ENCODE assay signal across 13 cellular contexts in genomic region chr13:23289917-23290357, GRCh38.
A peak's percentile ranks its signal among the peaks of the same experiment; 100 is the strongest.
DNase-seq lines count a peak whose midpoint lies in the region; ATAC-seq, FAIRE-seq and TF ChIP-seq lines count a peak whose summit lies in the region.
"Had no signal": no experiment of that assay in that cellular context is flagged by ENCODE, and none has a peak within 500 bp of the region (broad histone marks: within the 10 kb centered on the region; RNA-seq: fewer than 3 reads in every experiment).

No MANE protein-coding gene starts in this region.

- dilution Hi-C loops in keratinocyte (cut with MboI; ENCODE audit: extremely low pct_ligation_motif_present, low sequenced_read_pairs), result no loop called here

- H3K9me3 ChIP-seq in keratinocyte (ENCODE audit: control insufficient read depth, low read depth, low read length), result no peaks in the 10 kb centered on the region
- no peaks in the 10 kb centered on the region for H3K9me3 ChIP-seq in ascending aorta

- no peaks in the 10 kb centered on the region for H3K27me3 ChIP-seq in keratinocyte (ENCODE audit: control insufficient read depth, extremely low read depth, insufficient read depth, low read length)
- no peaks in the 10 kb centered on the region for H3K27me3 ChIP-seq in ascending aorta

- ATAC-seq in GM18511 (IDR thresholded peaks at IDR 0.05; ENCODE audit: unreplicated experiment) (no peak), GM19035 (IDR thresholded peaks at IDR 0.05; ENCODE audit: unreplicated experiment) (no peak)
- ATAC-seq: activated CD4-positive, CD25-positive, alpha-beta regulatory T cell treated with anti-CD3 and anti-CD28 coated beads, Interleukin-2, amount 50 U/mL, for 24 hours had no signal

- TF ChIP-seq CTCF in AG10803 (conservative IDR thresholded peaks at IDR 0.05; ENCODE audit: low read length) (no peak), keratinocyte (optimal IDR thresholded peaks at IDR 0.05 in 1 of 3, IDR thresholded peaks at IDR 0.05 in 1 of 3, conservative IDR thresholded peaks at IDR 0.05 in 1 of 3; ENCODE audit: extremely low read depth in 1 of 3, insufficient read depth in 2 of 3, low read length in 3 of 3) (no peak), ascending aorta (IDR thresholded peaks at IDR 0.05) (no peak)

- H3K79me2 ChIP-seq in keratinocyte (ENCODE audit: control insufficient read depth, insufficient read depth, low read length), result no peaks in the 10 kb centered on the region
- H3K79me2 ChIP-seq: parathyroid adenoma had no signal

- H3K27ac ChIP-seq in keratinocyte (ENCODE audit: control insufficient read depth, insufficient read depth, low read length) (no peak overlapping the region), ascending aorta (no peak overlapping the region)
- H3K27ac ChIP-seq: parathyroid adenoma had no signal

- H3K36me3 ChIP-seq in keratinocyte (ENCODE audit: control insufficient read depth in 2 of 2, extremely low read depth in 1 of 2, insufficient read depth in 2 of 2, low read length in 2 of 2) (no peaks in the 10 kb centered on the region), ascending aorta (no peaks in the 10 kb centered on the region)

- peak overlapping the region; percentile 34 for H3K4me2 ChIP-seq in keratinocyte (ENCODE audit: control insufficient read depth, extremely low read depth, insufficient read depth, low read depth, low read length)

- peak; percentile 81 for FAIRE-seq in keratinocyte (lab: Jason Lieb, UNC)
- FAIRE-seq: GM12891 had no signal

- peak overlapping the region; percentile 88 for H2AFZ ChIP-seq in keratinocyte (ENCODE audit: control insufficient read depth, low read length)
- H2AFZ ChIP-seq: parathyroid adenoma had no signal

- H3K4me1 ChIP-seq in keratinocyte (ENCODE audit: control insufficient read depth, extremely low read depth, insufficient read depth, low read length), result peaks cover 11% of the 10 kb centered on the region
- peaks cover 0 to 5% of the 10 kb centered on the region in 2 donors for H3K4me1 ChIP-seq in ascending aorta
- H3K4me1 ChIP-seq: parathyroid adenoma had no signal

- no peak overlapping the region for H3K9ac ChIP-seq in keratinocyte (ENCODE audit: control insufficient read depth, extremely low read depth, insufficient read depth, low read length)
- H3K9ac ChIP-seq: parathyroid adenoma had no signal

- intact Hi-C loops in ascending aorta (cut with DNase I), result no loop called here

- DNase-seq in AG10803 (ENCODE audit: low read depth) (peak; percentile 45), M059J (ENCODE audit: low read depth) (peak; percentile 70), astrocyte of the hippocampus (ENCODE audit: low read depth, low spot score) (peak; percentile 36), keratinocyte (ENCODE audit: low read depth, low spot score) (peak; percentile 68), NOMO-1 treated with DMSO at 0.1 percent for 48 hours (lab: John Stamatoyannopoulos, UW; ENCODE audit: unreplicated experiment) (no peak), ascending aorta (ENCODE audit: low spot score in 2 of 2) (no peak)
- DNase-seq: activated naive CD4-positive, alpha-beta T cell treated with Interleukin-2 at 50 U/mL for 16 hours; OCI-M1 had no signal

- no peaks in the 10 kb centered on the region for H4K20me1 ChIP-seq in keratinocyte (ENCODE audit: control insufficient read depth, extremely low read depth, insufficient read depth, low read length)

- no peak overlapping the region for H3K4me3 ChIP-seq in AG10803 (ENCODE audit: low read length)
- H3K4me3 ChIP-seq in keratinocyte (ENCODE audit: control insufficient read depth in 2 of 3, extremely low read depth in 1 of 3, insufficient read depth in 2 of 3, low read depth in 1 of 3, low read length in 3 of 3), result no peak overlapping the region
- no peak overlapping the region for H3K4me3 ChIP-seq in ascending aorta

- no peaks in the 10 kb centered on the region for H3K9me1 ChIP-seq in keratinocyte (ENCODE audit: control insufficient read depth, extremely low read depth, insufficient read depth, low read length)

Comparison
In these comparisons a context has a peak if more than half of its experiments do, and no peak if none do; other contexts are left out.
1. DNase-seq: peak in AG10803 (single experiment), M059J (single experiment), astrocyte of the hippocampus (single experiment) and keratinocyte (single experiment); none in NOMO-1 treated with DMSO at 0.1 percent for 48 hours (single experiment) and ascending aorta (0 of 2).